Comparison of ENCODE assay signal across 19 cellular contexts in genomic region chr6:39214846-39215639, GRCh38. TPM values are rescaled to one million over a fixed set of nuclear protein-coding genes. Genes with fewer than 3 reads are reported as not detected.
A peak's percentile ranks its signal among the peaks of the same experiment; 100 is the strongest.
DNase-seq lines count a peak whose midpoint lies in the region; ATAC-seq, FAIRE-seq and TF ChIP-seq lines count a peak whose summit lies in the region.
"Had no signal": no experiment of that assay in that cellular context is flagged by ENCODE, and none has a peak within 500 bp of the region (broad histone marks: within the 10 kb centered on the region; RNA-seq: fewer than 3 reads in every experiment).

No MANE protein-coding gene starts in this region.

- H3K9me3 ChIP-seq in Caco-2 = no peaks in the 10 kb centered on the region
- no peaks in the 10 kb centered on the region for H3K9me3 ChIP-seq in gastrocnemius medialis
- H3K9me3 ChIP-seq: BLaER1 had no signal

- H3K4me3 ChIP-seq in Caco-2 (ENCODE audit: low read depth, low read length) (no peak overlapping the region), gastrocnemius medialis (no peak overlapping the region)
- H3K4me3 ChIP-seq: BLaER1 had no signal

- no peaks in the 10 kb centered on the region for H3K27me3 Mint-ChIP-seq in Caco-2 (ENCODE audit: insufficient read depth, unreplicated experiment)
- no peaks in the 10 kb centered on the region for H3K27me3 Mint-ChIP-seq in activated T-helper 1 cell treated with anti-CD3 and anti-CD28 coated beads, Interleukin-12 subunit alpha, Interleukin-12 subunit beta, Interleukin-2, Interleukin-4 antibody, amounts not matched to agents 30 ng/mL and 10 ng/mL and 1 ng/mL, durations not matched to agents 14 hours and 24 hours and 36 hours (ENCODE audit: insufficient read depth)

- H3K36me3 ChIP-seq in Caco-2 (ENCODE audit: control insufficient read depth, insufficient read depth, low read length) = no peaks in the 10 kb centered on the region; the same call in 1 of the 2 replicates
- no peaks in the 10 kb centered on the region for H3K36me3 ChIP-seq in gastrocnemius medialis
- H3K36me3 ChIP-seq: BLaER1 had no signal

- FAIRE-seq in urothelium cell line (lab: Jason Lieb, UNC) = no peak
- FAIRE-seq: GM18507 had no signal

- TF ChIP-seq CTCF in Caco-2 (IDR thresholded peaks at IDR 0.05; ENCODE audit: insufficient read depth in 1 of 2, low read depth in 1 of 2, low read length in 1 of 2, severe bottlenecking in 1 of 2, unreplicated experiment in 1 of 2) = no peak
- TF ChIP-seq CTCF in gastrocnemius medialis (IDR thresholded peaks at IDR 0.05 in 4 of 5, conservative IDR thresholded peaks at IDR 0.05 in 1 of 5) = no peak

- peaks cover under 1% of the 10 kb centered on the region for H3K4me1 Mint-ChIP-seq in Caco-2 (ENCODE audit: low read depth, unreplicated experiment)
- peaks cover 61% of the 10 kb centered on the region for H3K4me1 Mint-ChIP-seq in activated T-helper 1 cell treated with anti-CD3 and anti-CD28 coated beads, Interleukin-12 subunit alpha, Interleukin-12 subunit beta, Interleukin-2, Interleukin-4 antibody, amounts not matched to agents 30 ng/mL and 10 ng/mL and 1 ng/mL, durations not matched to agents 14 hours and 24 hours and 36 hours (ENCODE audit: low read depth)

- no peak for TF ChIP-seq EP300 in Ishikawa (IDR thresholded peaks at IDR 0.05; ENCODE audit: borderline replicate concordance)

- TF ChIP-seq RAD21 in Ishikawa (IDR thresholded peaks at IDR 0.05; ENCODE audit: low read depth) = no peak

- CTCF ChIA-PET in Caco-2 (lab: Charles Lee) = no interaction called here

- no peak for TF ChIP-seq POLR2A in gastrocnemius medialis (IDR thresholded peaks at IDR 0.05)

- H3K9me3 Mint-ChIP-seq in Caco-2 (ENCODE audit: unreplicated experiment) = no peaks in the 10 kb centered on the region
- no peaks in the 10 kb centered on the region for H3K9me3 Mint-ChIP-seq in activated T-helper 1 cell treated with anti-CD3 and anti-CD28 coated beads, Interleukin-12 subunit alpha, Interleukin-12 subunit beta, Interleukin-2, Interleukin-4 antibody, amounts not matched to agents 30 ng/mL and 10 ng/mL and 1 ng/mL, durations not matched to agents 14 hours and 24 hours and 36 hours

- BruUV-seq in Caco-2 (replicated peaks; lab: Mats Ljungman, UMichigan) = no TSS peak

- H3K4me1 ChIP-seq in Caco-2 = peaks cover 36% of the 10 kb centered on the region
- H3K4me1 ChIP-seq in gastrocnemius medialis = no peaks in the 10 kb centered on the region

- H3K27me3 ChIP-seq in Caco-2 (replicated peaks; ENCODE audit: control insufficient read depth, insufficient read depth, low read length) (no peaks in the 10 kb centered on the region), gastrocnemius medialis (no peaks in the 10 kb centered on the region)
- H3K27me3 ChIP-seq: BLaER1 had no signal

- H3K27ac Mint-ChIP-seq in Caco-2 (ENCODE audit: unreplicated experiment) = peak overlapping the region; percentile 10
- H3K27ac Mint-ChIP-seq in activated T-helper 1 cell treated with anti-CD3 and anti-CD28 coated beads, Interleukin-12 subunit alpha, Interleukin-12 subunit beta, Interleukin-2, Interleukin-4 antibody, amounts not matched to agents 30 ng/mL and 10 ng/mL and 1 ng/mL, durations not matched to agents 14 hours and 24 hours and 36 hours = peak overlapping the region; percentile 48

- H3K27ac ChIP-seq in gastrocnemius medialis = no peak overlapping the region
- H3K27ac ChIP-seq: BLaER1 had no signal

- no peak for DNase-seq in Caco-2
- DNase-seq in activated T-helper 1 cell treated with anti-CD3 and anti-CD28 coated beads, Interleukin-12 subunit alpha, Interleukin-12 subunit beta, Interleukin-2, Interleukin-4 antibody, amounts not matched to agents 30 ng/mL and 10 ng/mL and 1 ng/mL, durations not matched to agents 14 hours and 24 hours and 36 hours (ENCODE audit: low spot score) = no peak
- DNase-seq in mucosa of gallbladder (ENCODE audit: low spot score) = peak; percentile 94
- DNase-seq in NCI-H1930 (lab: John Stamatoyannopoulos, UW) = no peak
- no peak for DNase-seq in urothelium cell line (ENCODE audit: low spot score)
- DNase-seq in GM19240 (ENCODE audit: insufficient read length, low spot score) = no peak
- DNase-seq in gastrocnemius medialis = no peak
- DNase-seq: activated CD4-positive, alpha-beta T cell treated with anti-CD3 and anti-CD28 coated beads, Interleukin-2, amount 50 U/mL, for 1 hour; effector CD4-positive, alpha-beta T cell; GDM1; NCI-H2171 treated with DMSO at 0.1 percent for 48 hours; OCI-M1; stimulated activated naive CD4-positive, alpha-beta T cell had no signal

- in situ Hi-C loops in gastrocnemius medialis (cut with MboI; ENCODE audit: low sequenced_read_pairs in 4 of 4) = no loop called here

- no peak overlapping the region for H3K4me3 Mint-ChIP-seq in Caco-2 (ENCODE audit: unreplicated experiment)
- H3K4me3 Mint-ChIP-seq in activated T-helper 1 cell treated with anti-CD3 and anti-CD28 coated beads, Interleukin-12 subunit alpha, Interleukin-12 subunit beta, Interleukin-2, Interleukin-4 antibody, amounts not matched to agents 30 ng/mL and 10 ng/mL and 1 ng/mL, durations not matched to agents 14 hours and 24 hours and 36 hours = no peak overlapping the region

- POLR2A ChIA-PET in Caco-2 (lab: Charles Lee) = no interaction called here

- intact Hi-C loops in Caco-2 (cut with micrococcal nuclease; ENCODE audit: unreplicated experiment) = no loop called here
- intact Hi-C loops in activated T-helper 1 cell treated with anti-CD3 and anti-CD28 coated beads, Interleukin-12 subunit alpha, Interleukin-12 subunit beta, Interleukin-2, Interleukin-4 antibody, amounts not matched to agents 30 ng/mL and 10 ng/mL and 1 ng/mL, durations not matched to agents 14 hours and 24 hours and 36 hours (cut with micrococcal nuclease) = no loop called here
- intact Hi-C loops in gastrocnemius medialis (cut with DNase I; ENCODE audit: low total_unique reads) = no loop called here

- no peak for ATAC-seq in gastrocnemius medialis
- ATAC-seq: sciatic nerve had no signal

- H3K36me3 Mint-ChIP-seq in Caco-2 (ENCODE audit: insufficient read depth, unreplicated experiment) = peaks cover 34% of the 10 kb centered on the region
- peaks cover 35% of the 10 kb centered on the region for H3K36me3 Mint-ChIP-seq in activated T-helper 1 cell treated with anti-CD3 and anti-CD28 coated beads, Interleukin-12 subunit alpha, Interleukin-12 subunit beta, Interleukin-2, Interleukin-4 antibody, amounts not matched to agents 30 ng/mL and 10 ng/mL and 1 ng/mL, durations not matched to agents 14 hours and 24 hours and 36 hours (ENCODE audit: low read depth)

TF ChIP-seq in Ishikawa, 13 proteins besides CTCF, POLR2A, EP300 and RAD21:
- TF ChIP-seq NFIC (IDR thresholded peaks at IDR 0.05) (peak; percentile 46), EGR1 (IDR thresholded peaks at IDR 0.05) (no peak), YY1 (IDR thresholded peaks at IDR 0.05; ENCODE audit: low read depth) (no peak), ZBTB7A (IDR thresholded peaks at IDR 0.05; ENCODE audit: low read depth) (no peak), TCF12 (IDR thresholded peaks at IDR 0.05; ENCODE audit: low read depth) (no peak), CREB1 (IDR thresholded peaks at IDR 0.05; ENCODE audit: low read depth) (no peak), FOXM1 (IDR thresholded peaks at IDR 0.05; ENCODE audit: borderline replicate concordance, low read depth) (no peak), TEAD4 (IDR thresholded peaks at IDR 0.05) (no peak)

RNA-seq across cellular contexts. Expression of gene KCNK5, which starts 14.2 kb away (rescaled TPM):
- total RNA-seq in Caco-2 (2022) (19.8 and 20.9 TPM in 2 replicates), mucosa of gallbladder (242 TPM), gastrocnemius medialis (under 1 TPM in 3 of 4 donors, not detected in 1; 0.07 to 0.22 (median 0.20) TPM)
- total RNA-seq in activated T-helper 1 cell treated with anti-CD3 and anti-CD28 coated beads, Interleukin-12 subunit alpha, Interleukin-12 subunit beta, Interleukin-2, Interleukin-4 antibody, amounts not matched to agents 30 ng/mL and 10 ng/mL and 1 ng/mL, durations not matched to agents 14 hours and 24 hours and 36 hours = 36.7 and 38.7 TPM in 2 replicates
- total RNA-seq: LHCN-M2, myocyte had no signal

Comparison
In these comparisons a context has a peak if more than half of its experiments do, and no peak if none do; other contexts are left out.
1. RNA of gene KCNK5, which starts 14.2 kb away (total RNA-seq): 242 TPM in mucosa of gallbladder (single experiment), 36.7 to 38.7 TPM in activated T-helper 1 cell treated with anti-CD3 and anti-CD28 coated beads, Interleukin-12 subunit alpha, Interleukin-12 subunit beta, Interleukin-2, Interleukin-4 antibody, amounts not matched to agents 30 ng/mL and 10 ng/mL and 1 ng/mL, durations not matched to agents 14 hours and 24 hours and 36 hours and 19.8 to 20.9 TPM in Caco-2; 0.07 to 0.22 TPM in gastrocnemius medialis; every median in the first group is over 10 times any median in the second.